In genomic region chr15:78565097-78565950, GRCh38 we compare ENCODE assay signal across 8 cellular contexts. TPM values are rescaled to one million over a fixed set of nuclear protein-coding genes. Genes with fewer than 3 reads are reported as not detected.
DNase-seq lines count a peak whose midpoint lies in the region; ATAC-seq lines count a peak whose summit lies in the region.

Gene CHRNA5 (plus strand): TSS chr15:78565520. CDS start chr15:78565720, 200 bp downstream.

- ATAC-seq in GM18861 (IDR thresholded peaks at IDR 0.05; ENCODE audit: unreplicated experiment) (peak; percentile 55), HG03135 (IDR thresholded peaks at IDR 0.05; ENCODE audit: unreplicated experiment) (peak; percentile 47)

- DNase-seq in A172 (ENCODE audit: low spot score) (peak; percentile 91), NCI-H2227 (lab: John Stamatoyannopoulos, UW; ENCODE audit: unreplicated experiment) (peak; percentile 91), cerebellum (ENCODE audit: low spot score) (peak; percentile 21), left kidney (ENCODE audit: low read depth, low spot score) (peak; percentile 98)
- peak; percentile 10 to 66 (median 25) for DNase-seq in activated CD4-positive, CD25-positive, alpha-beta regulatory T cell (lab: John Stamatoyannopoulos, UW)
- peak; percentile 73 to 83 for DNase-seq in stimulated activated CD4-positive, alpha-beta T cell treated with anti-CD3 and anti-CD28 coated beads, Interleukin-4, amount 100 ng/mL, for 4 hours

RNA-seq across cellular contexts. Expression of gene CHRNA5, which starts in this region (rescaled TPM):
- 20.3 and 22.8 TPM in 2 replicates for total RNA-seq in A172 (2014; rRNA removed; shearing (Covaris generic))
- 5.1 TPM for total RNA-seq in cerebellum

Comparison
In these comparisons a context has a peak if more than half of its experiments do, and no peak if none do; other contexts are left out.
1. Peak in every context shown above with its lines: DNase-seq and ATAC-seq.
2. DNase-seq: peak in every context shown above with its lines; median percentile 98 in left kidney; 91 in A172; 91 in NCI-H2227; 78 in stimulated activated CD4-positive, alpha-beta T cell treated with anti-CD3 and anti-CD28 coated beads, Interleukin-4, amount 100 ng/mL, for 4 hours; 25 in activated CD4-positive, CD25-positive, alpha-beta regulatory T cell; 21 in cerebellum.